1 cellular context compared by ENCODE assay signal in the genomic region with DNA sequence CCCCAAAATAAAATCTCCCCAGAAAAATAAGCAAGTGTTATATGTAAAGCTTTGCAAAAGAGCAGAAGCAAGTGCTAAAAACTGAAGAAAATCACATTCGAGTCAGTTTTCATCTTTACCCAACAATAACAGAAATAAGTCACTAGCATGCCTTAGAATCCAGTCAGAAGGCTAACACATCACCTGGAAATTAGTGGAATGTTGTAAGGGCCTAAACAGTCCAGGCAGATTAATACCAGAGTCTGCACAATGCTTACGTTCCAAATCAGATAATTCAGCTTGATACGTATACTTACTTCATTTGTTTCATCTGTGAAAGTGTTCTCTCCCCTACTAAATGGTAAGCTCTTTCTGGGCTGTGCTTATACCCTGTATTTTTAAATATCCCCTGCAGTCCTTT.
TF ChIP-seq lines count a peak whose summit lies in the region.

No MANE protein-coding gene starts in this region.

TF ChIP-seq in IMR-90, 13 proteins besides CTCF, POLR2A, EP300 and RAD21:
- TF ChIP-seq CEBPB (IDR thresholded peaks at IDR 0.05; ENCODE audit: low read depth, low read length) (no peak), FOS (IDR thresholded peaks at IDR 0.05; ENCODE audit: low read depth, low read length) (no peak), RFX5 (IDR thresholded peaks at IDR 0.05; ENCODE audit: low read depth, low read length) (no peak), RCOR1 (IDR thresholded peaks at IDR 0.05; ENCODE audit: insufficient replicate concordance, low read length) (no peak), CHD1 (IDR thresholded peaks at IDR 0.05; ENCODE audit: low read depth, low read length) (no peak), MXI1 (IDR thresholded peaks at IDR 0.05; ENCODE audit: borderline replicate concordance, low read depth, low read length) (no peak), BHLHE40 (IDR thresholded peaks at IDR 0.05; ENCODE audit: low read depth, low read length) (no peak), ELK1 (IDR thresholded peaks at IDR 0.05; ENCODE audit: borderline replicate concordance, low read depth, low read length) (no peak), SMC3 (IDR thresholded peaks at IDR 0.05; ENCODE audit: low read depth, low read length) (no peak), USF2 (IDR thresholded peaks at IDR 0.05; ENCODE audit: low read depth, low read length) (no peak), MAFK (IDR thresholded peaks at IDR 0.05; ENCODE audit: low read depth, low read length) (no peak)
